ENCODE assay signal across 17 cellular contexts in genomic region chr18:49321800-49322461, GRCh38.
DNase-seq lines count a peak whose midpoint lies in the region; ATAC-seq, FAIRE-seq and TF ChIP-seq lines count a peak whose summit lies in the region.
"Had no signal": no experiment of that assay in that cellular context is flagged by ENCODE, and none has a peak within 500 bp of the region (broad histone marks: within the 10 kb centered on the region; RNA-seq: fewer than 3 reads in every experiment).

No MANE protein-coding gene starts in this region.

- dilution Hi-C loops in endothelial cell of umbilical vein (cut with MboI; ENCODE audit: extremely low pct_ligation_motif_present, low sequenced_read_pairs): no loop called here

- no peaks in the 10 kb centered on the region for H3K9me3 ChIP-seq in endothelial cell of umbilical vein (replicated peaks; ENCODE audit: control insufficient read depth, insufficient read depth, low read length)
- no peaks in the 10 kb centered on the region for H3K9me3 ChIP-seq in suprapubic skin

- H3K27me3 ChIP-seq in endothelial cell of umbilical vein (ENCODE audit: control insufficient read depth in 2 of 2, insufficient read depth in 2 of 2, low read length in 2 of 2): no peaks in the 10 kb centered on the region
- no peaks in the 10 kb centered on the region for H3K27me3 ChIP-seq in suprapubic skin

- no peak overlapping the region for H2AFZ ChIP-seq in endothelial cell of umbilical vein (ENCODE audit: low read depth, low read length)

- H3K4me1 ChIP-seq in endothelial cell of umbilical vein (ENCODE audit: control insufficient read depth, extremely low read depth, insufficient read depth, low read length) (peaks cover 15% of the 10 kb centered on the region), suprapubic skin (no peaks in the 10 kb centered on the region)

- no peaks in the 10 kb centered on the region for H4K20me1 ChIP-seq in endothelial cell of umbilical vein (replicated peaks; ENCODE audit: control insufficient read depth, extremely low read depth, insufficient read depth, low read length)

- BruUV-seq in endothelial cell of umbilical vein (replicated peaks; lab: Mats Ljungman, UMichigan): no TSS peak

- no peaks in the 10 kb centered on the region for H3K79me2 ChIP-seq in endothelial cell of umbilical vein (ENCODE audit: control insufficient read depth, insufficient read depth, low read length)

- H3K9me1 ChIP-seq in endothelial cell of umbilical vein (replicated peaks; ENCODE audit: control insufficient read depth, extremely low read depth, insufficient read depth, low read length): no peaks in the 10 kb centered on the region

- CTCF ChIA-PET in endothelial cell of umbilical vein (lab: Charles Lee): no interaction called here

- DNase-seq in EL: peak; percentile 73
- DNase-seq in RPMI7951 (ENCODE audit: low read depth): peak; percentile 41
- DNase-seq in endothelial cell of umbilical vein (ENCODE audit: low read depth, low spot score): peak; percentile 71
- peak; percentile 32 for DNase-seq in non-pigmented ciliary epithelial cell (ENCODE audit: low read depth)
- no peak for DNase-seq in posterior vena cava (ENCODE audit: low spot score)
- DNase-seq in suprapubic skin (ENCODE audit: low spot score in 2 of 2): no peak
- DNase-seq: activated CD4-positive, alpha-beta T cell treated with anti-CD3 and anti-CD28 coated beads for 1 hour; activated T-cell treated with anti-CD3 and anti-CD28 coated beads, Interleukin-2, amount 50 U/mL, for 4 hours; anterior cingulate cortex; CD8-positive, alpha-beta T cell; Kasumi-1; NCI-H2107; stimulated activated CD4-positive, alpha-beta T cell treated with anti-CD3 and anti-CD28 coated beads, Interleukin-4, amount 100 ng/mL, for 4 hours; stimulated activated naive CD8-positive, alpha-beta T cell treated with anti-CD3 and anti-CD28 coated beads, Interleukin-15, Interleukin-2, amounts not matched to agents 100 U/mL and 50 U/mL, for 24 hours; T-helper 1 cell had no signal

- peak overlapping the region; percentile 88 for H3K4me2 ChIP-seq in endothelial cell of umbilical vein (ENCODE audit: insufficient read depth, low read length)

- H3K36me3 ChIP-seq in endothelial cell of umbilical vein (ENCODE audit: control insufficient read depth in 2 of 2, extremely low read depth in 1 of 2, insufficient read depth in 2 of 2, low read length in 2 of 2) (no peaks in the 10 kb centered on the region), suprapubic skin (no peaks in the 10 kb centered on the region)

- peak overlapping the region in 1 of 3 experiments; percentile 11 for H3K4me3 ChIP-seq in endothelial cell of umbilical vein (replicated peaks in 1 of 3; ENCODE audit: insufficient read depth in 1 of 3, low read depth in 1 of 3, low read length in 3 of 3)
- H3K4me3 ChIP-seq in suprapubic skin: no peak overlapping the region

- no peak for TF ChIP-seq EP300 in suprapubic skin (IDR thresholded peaks at IDR 0.05)

- intact Hi-C loops in endothelial cell of umbilical vein (cut with micrococcal nuclease): no loop called here
- intact Hi-C loops in posterior vena cava (cut with DNase I): no loop called here

- ATAC-seq in GM19452 (IDR thresholded peaks at IDR 0.05; ENCODE audit: unreplicated experiment): no peak
- no peak for ATAC-seq in HG02938 (IDR thresholded peaks at IDR 0.05; ENCODE audit: unreplicated experiment)
- ATAC-seq: activated T-cell treated with anti-CD3 and anti-CD28 coated beads, Interleukin-2, amount 50 U/mL, for 4 hours; CD8-positive, alpha-beta T cell; stimulated activated naive CD8-positive, alpha-beta T cell treated with anti-CD3 and anti-CD28 coated beads, Interleukin-15, Interleukin-2, amounts not matched to agents 100 U/mL and 50 U/mL, for 24 hours had no signal

- TF ChIP-seq CTCF in endothelial cell of umbilical vein (IDR thresholded peaks at IDR 0.05; ENCODE audit: extremely low read depth in 1 of 2, insufficient read depth in 1 of 2, low read depth in 1 of 2, low read length in 2 of 2): no peak
- TF ChIP-seq CTCF in suprapubic skin (IDR thresholded peaks at IDR 0.05): no peak

- FAIRE-seq in endothelial cell of umbilical vein (lab: Jason Lieb, UNC): peak; percentile 86

- POLR2A ChIA-PET in endothelial cell of umbilical vein (lab: Charles Lee): no interaction called here

- H3K9ac ChIP-seq in endothelial cell of umbilical vein (replicated peaks; ENCODE audit: extremely low read depth, insufficient read depth, low read length): peak overlapping the region; percentile 16

- H3K27ac ChIP-seq in endothelial cell of umbilical vein (ENCODE audit: insufficient read depth, low read depth, low read length): peak overlapping the region; percentile 4
- no peak overlapping the region for H3K27ac ChIP-seq in suprapubic skin

- no peak for TF ChIP-seq POLR2A in endothelial cell of umbilical vein (IDR thresholded peaks at IDR 0.05; ENCODE audit: low read depth, low read length)
- no peak for TF ChIP-seq POLR2A in suprapubic skin (IDR thresholded peaks at IDR 0.05)

TF ChIP-seq in endothelial cell of umbilical vein, 7 proteins besides CTCF, POLR2A, EP300 and RAD21:
- TF ChIP-seq GATA2 (IDR thresholded peaks at IDR 0.05; ENCODE audit: insufficient read depth, insufficient read length, low read depth, low read length) (no peak), EZH2 (IDR thresholded peaks at IDR 0.05; ENCODE audit: borderline replicate concordance, low read depth, low read length, severe bottlenecking) (no peak), MYC (IDR thresholded peaks at IDR 0.05; ENCODE audit: low read depth, low read length) (no peak), POLR2AphosphoS5 (IDR thresholded peaks at IDR 0.05; ENCODE audit: insufficient read depth, low read depth, low read length) (no peak), FOS (IDR thresholded peaks at IDR 0.05; ENCODE audit: borderline replicate concordance, insufficient read depth, low read length) (peak; percentile 79), MAX (IDR thresholded peaks at IDR 0.05; ENCODE audit: insufficient read depth, insufficient read length) (no peak), JUN (IDR thresholded peaks at IDR 0.05; ENCODE audit: borderline replicate concordance, insufficient read depth, insufficient read length, low read depth) (peak; percentile 53)

Comparison
In these comparisons a context has a peak if more than half of its experiments do, and no peak if none do; other contexts are left out.
1. DNase-seq: peak in EL (single experiment), RPMI7951 (single experiment), endothelial cell of umbilical vein (single experiment) and non-pigmented ciliary epithelial cell (single experiment); none in posterior vena cava (single experiment) and suprapubic skin (0 of 2).